Comparison of ENCODE assay signal across 21 cellular contexts in the genomic region with DNA sequence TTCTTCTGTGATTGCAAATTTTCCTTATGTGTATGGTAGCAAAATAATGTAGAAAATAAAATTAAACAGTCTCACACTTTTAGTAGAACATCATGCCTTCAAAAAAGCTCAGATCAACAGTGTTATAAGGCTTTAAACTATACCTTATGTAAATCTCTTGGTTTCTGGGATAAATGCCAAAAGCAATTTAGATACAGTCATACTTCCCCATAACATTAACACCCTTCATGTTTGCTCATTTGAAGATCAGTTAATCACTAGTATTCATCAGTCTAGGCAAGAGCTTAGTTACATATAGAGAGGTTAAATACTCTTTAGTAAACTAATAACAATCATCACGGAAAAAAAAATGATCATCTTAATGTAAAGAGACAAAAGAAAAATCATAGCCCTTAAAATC.
A peak's percentile ranks its signal among the peaks of the same experiment; 100 is the strongest.
DNase-seq lines count a peak whose midpoint lies in the region; ATAC-seq and FAIRE-seq lines count a peak whose summit lies in the region.
"Had no signal": no experiment of that assay in that cellular context is flagged by ENCODE, and none has a peak within 500 bp of the region (broad histone marks: within the 10 kb centered on the region; RNA-seq: fewer than 3 reads in every experiment).

No MANE protein-coding gene starts in this region.

- no peaks in the 10 kb centered on the region for H3K79me2 ChIP-seq in Karpas-422 (ENCODE audit: low read length)

- H4K20me1 ChIP-seq in Karpas-422 (ENCODE audit: insufficient read depth, low read depth, low read length): no peaks in the 10 kb centered on the region

- no peaks in the 10 kb centered on the region for H3K36me3 ChIP-seq in Karpas-422 (ENCODE audit: insufficient read depth, low read length)
- H3K36me3 ChIP-seq: MG63, neutrophil, SJCRH30, upper lobe of right lung had no signal

- no peaks in the 10 kb centered on the region for H3K9me2 ChIP-seq in Karpas-422 (replicated peaks; ENCODE audit: insufficient read depth, low read length)

- H3K27ac ChIP-seq in Karpas-422 (ENCODE audit: low read length): no peak overlapping the region
- H3K27ac ChIP-seq: HL-60, neutrophil, SJCRH30, upper lobe of right lung, VCaP had no signal

- H3K4me1 ChIP-seq in Karpas-422 (ENCODE audit: low read length): peaks cover 9% of the 10 kb centered on the region
- H3K4me1 ChIP-seq: SJCRH30, upper lobe of right lung had no signal

- ATAC-seq in GM21723 (IDR thresholded peaks at IDR 0.05; ENCODE audit: unreplicated experiment): no peak
- ATAC-seq: PC-3, upper lobe of right lung had no signal

- no peaks in the 10 kb centered on the region for H3K27me3 ChIP-seq in Karpas-422 (ENCODE audit: low read length)
- H3K27me3 ChIP-seq: MG63, neutrophil, SJCRH30, upper lobe of right lung had no signal

- H3K4me3 ChIP-seq in Karpas-422 (ENCODE audit: low read length): no peak overlapping the region
- H3K4me3 ChIP-seq: MG63, SJCRH30, upper lobe of right lung had no signal

- H3K9me3 ChIP-seq in Karpas-422 (ENCODE audit: low read length): peaks cover 8% of the 10 kb centered on the region; the same call in 1 of the 2 replicates
- H3K9me3 ChIP-seq: MG63, neutrophil, SJCRH30, upper lobe of right lung had no signal

- H3K9ac ChIP-seq in Karpas-422 (ENCODE audit: low read length): no peak overlapping the region

- peak; percentile 38 for FAIRE-seq in islet of Langerhans (lab: Jason Lieb, UNC)
- FAIRE-seq: colon had no signal

- DNase-seq in DMS153 (lab: John Stamatoyannopoulos, UW): peak; percentile 3
- DNase-seq in Karpas-422: peak; percentile 45
- peak; percentile 40 for DNase-seq in NCI-H748 treated with DMSO at 0.1 percent for 48 hours (lab: John Stamatoyannopoulos, UW)
- DNase-seq in stimulated activated naive CD4-positive, alpha-beta T cell treated with Interleukin-2 at 50 U/mL for 16 hours (lab: John Stamatoyannopoulos, UW): no peak
- no peak for DNase-seq in activated naive CD4-positive, alpha-beta T cell treated with Interleukin-2 at 50 U/mL for 16 hours
- DNase-seq in epidermal melanocyte (ENCODE audit: insufficient read length, low spot score): no peak
- DNase-seq: activated CD4-positive, alpha-beta T cell treated with anti-CD3 and anti-CD28 coated beads, Interleukin-2, amount 50 U/mL, for 1 hour; endodermal cell; IMR-90; MG63; NCI-H82; PC-3; SJCRH30; T-helper 1 cell; upper lobe of right lung had no signal

- no peak overlapping the region for H2AFZ ChIP-seq in Karpas-422 (ENCODE audit: low read length)

- no peak overlapping the region for H3K4me2 ChIP-seq in Karpas-422 (ENCODE audit: low read depth, low read length, poor library complexity, severe bottlenecking)

Comparison
In these comparisons a context has a peak if more than half of its experiments do, and no peak if none do; other contexts are left out.
1. DNase-seq: peak in DMS153 (single experiment), Karpas-422 (single experiment) and NCI-H748 treated with DMSO at 0.1 percent for 48 hours (single experiment); none in stimulated activated naive CD4-positive, alpha-beta T cell treated with Interleukin-2 at 50 U/mL for 16 hours (single experiment), activated naive CD4-positive, alpha-beta T cell treated with Interleukin-2 at 50 U/mL for 16 hours (single experiment) and epidermal melanocyte (single experiment).